Comparison of ENCODE assay signal across 30 cellular contexts in the genomic region with DNA sequence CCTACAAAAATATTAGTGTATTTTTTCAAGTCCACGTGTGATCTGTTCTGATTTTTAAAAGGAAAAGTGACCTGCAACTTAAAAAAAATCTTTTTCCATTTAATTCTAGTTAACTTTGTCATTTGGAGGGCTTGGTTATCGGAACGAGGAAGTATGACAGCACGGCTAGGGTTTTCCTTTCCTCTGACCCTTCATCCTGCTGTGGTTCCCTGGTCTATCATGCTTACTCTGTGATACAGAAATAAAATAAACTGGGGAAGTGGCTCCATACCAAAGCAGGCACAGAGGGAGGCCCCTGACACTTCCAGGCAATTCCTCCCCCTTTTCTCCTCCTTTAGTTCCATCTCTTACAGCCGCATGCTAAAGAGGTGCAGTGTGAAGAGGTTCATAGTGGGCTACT.
DNase-seq lines count a peak whose midpoint lies in the region; ATAC-seq, FAIRE-seq and TF ChIP-seq lines count a peak whose summit lies in the region.
"Had no signal": no experiment of that assay in that cellular context is flagged by ENCODE, and none has a peak within 500 bp of the region (broad histone marks: within the 10 kb centered on the region; RNA-seq: fewer than 3 reads in every experiment).

No MANE protein-coding gene starts in this region.

- in situ Hi-C loops in HepG2 (cut with HindIII; ENCODE audit: extremely low pct_ligation_motif_present, low pct_unique_long_range_greater_than_20kb): no loop called here

- TF ChIP-seq CTCF in right lobe of liver (IDR thresholded peaks at IDR 0.05): no peak
- no peak for TF ChIP-seq CTCF in HepG2 (CRISPR knock-in tag; IDR thresholded peaks at IDR 0.05)
- no peak for TF ChIP-seq CTCF in OCI-LY3 (IDR thresholded peaks at IDR 0.05; ENCODE audit: low read depth, low read length)
- no peak for TF ChIP-seq CTCF in hepatocyte (IDR thresholded peaks at IDR 0.05; ENCODE audit: poor library complexity)

- BruUV-seq in HepG2 (replicated peaks; lab: Mats Ljungman, UMichigan): no TSS peak

- H3K4me3 ChIP-seq in right lobe of liver: no peak overlapping the region
- no peak overlapping the region for H3K4me3 ChIP-seq in HepG2 (replicated peaks in 1 of 3; ENCODE audit: insufficient read depth in 1 of 3, low read depth in 2 of 3, low read length in 3 of 3)
- no peak overlapping the region for H3K4me3 ChIP-seq in OCI-LY3 (ENCODE audit: low read length)
- H3K4me3 ChIP-seq in hepatocyte: no peak overlapping the region
- H3K4me3 ChIP-seq: A549; BLaER1; BLaER1 treated with 17β-estradiol and CSF1 and Interleukin-3, amounts not matched to agents 10 nM and 100 nM had no signal

- H4K20me1 ChIP-seq in HepG2 (ENCODE audit: insufficient read depth, low read length) (no peaks in the 10 kb centered on the region), OCI-LY3 (ENCODE audit: insufficient read depth, low read length) (no peaks in the 10 kb centered on the region), hepatocyte (ENCODE audit: insufficient read depth, poor library complexity, severe bottlenecking) (no peaks in the 10 kb centered on the region)
- H4K20me1 ChIP-seq: BLaER1; BLaER1 treated with 17β-estradiol and CSF1 and Interleukin-3, amounts not matched to agents 10 nM and 100 nM had no signal

- H3K9me3 ChIP-seq in right lobe of liver: no peaks in the 10 kb centered on the region
- no peaks in the 10 kb centered on the region; the same call in 1 of the 2 replicates for H3K9me3 ChIP-seq in HepG2 (ENCODE audit: low read length)
- peaks cover 32% of the 10 kb centered on the region; the same call in 1 of the 2 replicates for H3K9me3 ChIP-seq in OCI-LY3 (ENCODE audit: insufficient read depth, low read length)
- H3K9me3 ChIP-seq in hepatocyte (ENCODE audit: low read depth): no peaks in the 10 kb centered on the region
- H3K9me3 ChIP-seq: A549, BE2C, Caco-2 had no signal

- no peak for FAIRE-seq in HepG2 (lab: Jason Lieb, UNC)
- FAIRE-seq: A204.1, A549 had no signal

- H3K27me3 ChIP-seq in right lobe of liver (no peaks in the 10 kb centered on the region), HepG2 (ENCODE audit: control insufficient read depth in 1 of 2, insufficient read depth in 2 of 2, low read length in 2 of 2) (no peaks in the 10 kb centered on the region), OCI-LY3 (ENCODE audit: low read depth, low read length) (no peaks in the 10 kb centered on the region), hepatocyte (no peaks in the 10 kb centered on the region)
- H3K27me3 ChIP-seq: BE2C; BLaER1; BLaER1 treated with 17β-estradiol and CSF1 and Interleukin-3, amounts not matched to agents 10 nM and 100 nM had no signal

- no peak for TF ChIP-seq RAD21 in HepG2 (CRISPR knock-in tag; IDR thresholded peaks at IDR 0.05)

- no peak for TF ChIP-seq POLR2A in right lobe of liver (IDR thresholded peaks at IDR 0.05)
- TF ChIP-seq POLR2A in HepG2 (IDR thresholded peaks at IDR 0.05; ENCODE audit: insufficient read depth in 1 of 2, low read depth in 2 of 2, low read length in 2 of 2): no peak

- CTCF ChIA-PET in HepG2 (lab: Yijun Ruan, JAX; ENCODE audit: low intra/inter-chr PET ratio, low total read pairs): no interaction called here

- POLR2A ChIA-PET in HepG2 (lab: Yijun Ruan, JAX): no interaction called here

- no peaks in the 10 kb centered on the region for H3K79me2 ChIP-seq in HepG2 (ENCODE audit: insufficient read depth, low read length)
- H3K79me2 ChIP-seq in OCI-LY3 (ENCODE audit: low read length): no peaks in the 10 kb centered on the region
- H3K79me2 ChIP-seq in hepatocyte: no peaks in the 10 kb centered on the region

- no peaks in the 10 kb centered on the region for H3K9me2 ChIP-seq in hepatocyte (replicated peaks; ENCODE audit: insufficient read depth)

- intact Hi-C loops in right lobe of liver (cut with DNase I): no loop called here
- intact Hi-C loops in HepG2 (cut with micrococcal nuclease; ENCODE audit: unreplicated experiment): no loop called here

- TF ChIP-seq EP300 in HepG2 (IDR thresholded peaks at IDR 0.05; ENCODE audit: low read depth in 2 of 2, low read length in 2 of 2) (no peak), HepG2 (CRISPR knock-in tag; IDR thresholded peaks at IDR 0.05; ENCODE audit: borderline replicate concordance) (no peak)

- WGBS in right lobe of liver (ENCODE audit: insufficient coverage, low coverage, low lambda C conversion rate, missing lambda C conversion rate): 50% methylated on average over 5 of the region's 5 CpGs
- 7% methylated on average over 5 of the region's 5 CpGs for WGBS in HepG2 (ENCODE audit: low lambda C conversion rate)
- 96% methylated on average over 5 of the region's 5 CpGs for WGBS in hepatocyte (ENCODE audit: low lambda C conversion rate, missing lambda C conversion rate)

- H2AFZ ChIP-seq in HepG2 (ENCODE audit: low read length) (no peak overlapping the region), OCI-LY3 (ENCODE audit: low read depth, low read length) (no peak overlapping the region), hepatocyte (no peak overlapping the region)

- DNase-seq in right lobe of liver: no peak
- DNase-seq in HepG2 (ENCODE audit: low spot score): no peak
- no peak for DNase-seq in hepatocyte (ENCODE audit: low spot score)
- DNase-seq: 8988T; ACHN; AML-193; BE2C; C1 segment of cervical spinal cord; Caco-2; Calu3; CD4-positive, alpha-beta memory T cell; CD4-positive, alpha-beta T cell; CD4-positive, CD25-positive, alpha-beta regulatory T cell; CD8-positive, alpha-beta memory T cell; CD8-positive, alpha-beta T cell; COR-L47; DMS 273 treated with DMSO at 0.1 percent for 48 hours; DMS153; DMS53; DMS79; DMS79 treated with DMSO at 0.1 percent for 48 hours; DND-41; EL had no signal

- no peaks in the 10 kb centered on the region for H3K36me3 ChIP-seq in right lobe of liver
- no peaks in the 10 kb centered on the region for H3K36me3 ChIP-seq in HepG2 (replicated peaks in 1 of 2; ENCODE audit: control insufficient read depth in 1 of 2, insufficient read depth in 2 of 2, low read length in 2 of 2)
- peaks cover 38% of the 10 kb centered on the region for H3K36me3 ChIP-seq in OCI-LY3 (replicated peaks; ENCODE audit: low read depth, low read length)
- no peaks in the 10 kb centered on the region for H3K36me3 ChIP-seq in hepatocyte (replicated peaks; ENCODE audit: insufficient read depth, low read depth)
- H3K36me3 ChIP-seq: BE2C; BLaER1; BLaER1 treated with 17β-estradiol and CSF1 and Interleukin-3, amounts not matched to agents 10 nM and 100 nM had no signal

- H3K4me1 ChIP-seq in right lobe of liver (no peaks in the 10 kb centered on the region), HepG2 (ENCODE audit: insufficient read depth, low read length) (no peaks in the 10 kb centered on the region), OCI-LY3 (ENCODE audit: low read length) (peaks cover 35% of the 10 kb centered on the region), hepatocyte (ENCODE audit: insufficient read depth) (no peaks in the 10 kb centered on the region)
- H3K4me1 ChIP-seq: A549; BE2C; BLaER1; BLaER1 treated with 17β-estradiol and CSF1 and Interleukin-3, amounts not matched to agents 10 nM and 100 nM; Caco-2 had no signal

- H3K9ac ChIP-seq in HepG2 (ENCODE audit: insufficient read depth, low read depth, low read length) (no peak overlapping the region), OCI-LY3 (ENCODE audit: low read length) (no peak overlapping the region)
- H3K9ac ChIP-seq: BLaER1; BLaER1 treated with 17β-estradiol and CSF1 and Interleukin-3, amounts not matched to agents 10 nM and 100 nM had no signal

- H3K4me2 ChIP-seq in HepG2 (ENCODE audit: low read depth, low read length): no peak overlapping the region
- H3K4me2 ChIP-seq in OCI-LY3 (ENCODE audit: low read length): peak overlapping the region; percentile 50; the same call in 1 of the 2 replicates
- H3K4me2 ChIP-seq in hepatocyte: no peak overlapping the region
- H3K4me2 ChIP-seq: A549; BLaER1; BLaER1 treated with 17β-estradiol and CSF1 and Interleukin-3, amounts not matched to agents 10 nM and 100 nM had no signal

- ATAC-seq in right lobe of liver: peak; percentile 36 to 73 (median 49)
- ATAC-seq in HepG2: no peak
- ATAC-seq: A549; CD8-positive, alpha-beta T cell had no signal

- H3K27ac ChIP-seq in right lobe of liver (no peak overlapping the region), HepG2 (ENCODE audit: extremely low read length, insufficient read depth, low read length) (no peak overlapping the region), OCI-LY3 (ENCODE audit: low read length) (peak overlapping the region; percentile 75), hepatocyte (no peak overlapping the region)
- H3K27ac ChIP-seq: 22Rv1; A549; BLaER1; BLaER1 treated with 17β-estradiol and CSF1 and Interleukin-3, amounts not matched to agents 10 nM and 100 nM; C4-2B had no signal

TF ChIP-seq in HepG2, 621 proteins besides CTCF, POLR2A, EP300 and RAD21:
- TF ChIP-seq, protein P1, sequence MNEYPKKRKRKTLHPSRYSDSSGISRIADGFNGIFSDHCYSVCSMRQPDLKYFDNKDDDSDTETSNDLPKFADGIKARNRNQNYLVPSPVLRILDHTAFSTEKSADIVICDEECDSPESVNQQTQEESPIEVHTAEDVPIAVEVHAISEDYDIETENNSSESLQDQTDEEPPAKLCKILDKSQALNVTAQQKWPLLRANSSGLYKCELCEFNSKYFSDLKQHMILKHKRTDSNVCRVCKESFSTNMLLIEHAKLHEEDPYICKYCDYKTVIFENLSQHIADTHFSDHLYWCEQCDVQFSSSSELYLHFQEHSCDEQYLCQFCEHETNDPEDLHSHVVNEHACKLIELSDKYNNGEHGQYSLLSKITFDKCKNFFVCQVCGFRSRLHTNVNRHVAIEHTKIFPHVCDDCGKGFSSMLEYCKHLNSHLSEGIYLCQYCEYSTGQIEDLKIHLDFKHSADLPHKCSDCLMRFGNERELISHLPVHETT (CRISPR knock-in tag; conservative IDR thresholded peaks at IDR 0.05): no peak
- no peak for TF ChIP-seq RFX3 (CRISPR knock-in tag; IDR thresholded peaks at IDR 0.05)
- TF ChIP-seq ZNF367 (CRISPR knock-in tag; IDR thresholded peaks at IDR 0.05; ENCODE audit: borderline replicate concordance): no peak
